8 cellular contexts compared by ENCODE assay signal in the genomic region with DNA sequence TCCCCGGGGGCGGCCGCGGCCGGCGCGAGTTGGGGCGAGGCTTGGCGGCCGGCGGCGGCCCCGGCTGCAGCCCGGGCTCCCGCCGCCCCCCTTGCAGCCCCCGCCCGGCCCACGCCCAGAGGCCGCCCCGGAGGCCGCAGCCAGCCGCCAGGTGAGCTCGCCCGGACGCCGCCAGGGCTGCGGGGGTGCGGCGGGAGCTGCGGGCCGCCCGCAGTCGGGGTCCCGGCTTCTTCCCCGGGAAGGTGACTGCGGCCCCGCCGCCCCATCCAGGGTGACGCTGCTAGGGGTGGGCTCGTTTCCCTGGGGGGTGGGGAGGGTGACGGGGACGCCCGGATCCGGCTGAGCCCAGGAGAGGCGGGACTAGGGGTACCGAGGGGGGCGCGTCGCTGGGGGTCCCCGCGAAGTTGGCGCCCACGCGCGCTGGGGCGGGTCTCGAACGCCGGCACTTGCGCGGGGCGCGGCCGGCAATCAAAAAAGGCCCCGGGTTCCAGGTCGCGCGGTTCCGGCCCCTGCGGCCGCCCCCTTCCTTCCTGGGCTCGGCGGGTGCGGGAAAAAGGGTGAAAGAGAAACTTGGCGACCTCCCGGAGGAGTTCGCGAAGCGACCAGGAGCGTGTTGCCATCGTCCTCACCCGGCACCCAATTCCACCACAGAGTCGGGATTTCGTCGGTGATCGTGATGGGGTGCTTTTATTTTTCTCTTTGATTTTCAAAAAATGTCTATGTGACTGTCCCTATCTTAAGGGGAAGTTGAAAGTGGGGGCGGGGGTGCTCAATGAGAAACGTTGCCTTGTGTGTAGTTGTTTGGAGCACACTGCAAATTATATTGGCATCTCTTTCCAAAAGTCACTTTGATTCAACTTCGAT. TPM values are rescaled to one million over a fixed set of nuclear protein-coding genes. Genes with fewer than 3 reads are reported as not detected.
A peak's percentile ranks its signal among the peaks of the same experiment; 100 is the strongest.
DNase-seq lines count a peak whose midpoint lies in the region; ATAC-seq and TF ChIP-seq lines count a peak whose summit lies in the region.

No MANE protein-coding gene starts in this region.

- ATAC-seq in GM19452 (IDR thresholded peaks at IDR 0.05; ENCODE audit: unreplicated experiment): peak; percentile 41
- peak; percentile 25 for ATAC-seq in HG03558 (IDR thresholded peaks at IDR 0.05; ENCODE audit: extremely low read depth, unreplicated experiment)
- ATAC-seq in central memory CD8-positive, alpha-beta T cell (replicated peaks; ENCODE audit: extremely low read depth, poor library complexity, severe bottlenecking): peak; percentile 33
- peak; percentile 73 for ATAC-seq in left lung

- peaks cover 47 to 74% (median 57%) of the 10 kb centered on the region in 4 donors for H3K4me1 Mint-ChIP-seq in CD4-positive, alpha-beta memory T cell
- peaks cover 54% of the 10 kb centered on the region for H3K4me1 Mint-ChIP-seq in central memory CD8-positive, alpha-beta T cell

- intact Hi-C loops in CD4-positive, alpha-beta memory T cell (cut with micrococcal nuclease): loop anchor here (5.0 to 10.0 kb wide), 2 partner anchors 113 to 161 kb away; a partner anchor contains a TSS
- intact Hi-C loops in left lung (cut with DNase I): no loop called here

- H3K4me1 ChIP-seq in CD4-positive, alpha-beta memory T cell (ENCODE audit: insufficient read depth, low read length): peaks cover 45% of the 10 kb centered on the region
- H3K4me1 ChIP-seq in left lung: peaks cover 6 to 25% of the 10 kb centered on the region in 2 donors

- POLR2A ChIA-PET in CD4-positive, alpha-beta memory T cell (lab: Charles Lee; ENCODE audit: partially characterized antibody): interaction anchor here (0.6 to 3.7 kb wide), 10 partner anchors 11 to 157 kb away, joined by 3 to 28 read pairs (median 3); a partner anchor contains a TSS

- CTCF ChIA-PET in CD4-positive, alpha-beta memory T cell (lab: Charles Lee; ENCODE audit: partially characterized antibody): no interaction called here

- peak overlapping the region; percentile 71 for H3K27ac ChIP-seq in CD4-positive, alpha-beta memory T cell (ENCODE audit: low read depth, low read length)
- H3K27ac ChIP-seq in left lung: peak overlapping the region; percentile 85 to 96

- TF ChIP-seq CTCF in WI38 (IDR thresholded peaks at IDR 0.05; ENCODE audit: low read depth, low read length): no peak
- no peak for TF ChIP-seq CTCF in left lung (IDR thresholded peaks at IDR 0.05)

- H3K4me3 ChIP-seq in CD4-positive, alpha-beta memory T cell (ENCODE audit: low read length in 2 of 2): peak overlapping the region; percentile 56 to 68
- H3K4me3 ChIP-seq in WI38 (ENCODE audit: low read depth, low read length) (peak overlapping the region; percentile 83), left lung (peak overlapping the region; percentile 80 to 96)

- peak overlapping the region; percentile 83 to 94 (median 92) for H3K27ac Mint-ChIP-seq in CD4-positive, alpha-beta memory T cell
- peak overlapping the region; percentile 91 for H3K27ac Mint-ChIP-seq in central memory CD8-positive, alpha-beta T cell (ENCODE audit: low read depth)

- peak overlapping the region; percentile 85 to 97 (median 94) for H3K4me3 Mint-ChIP-seq in CD4-positive, alpha-beta memory T cell
- H3K4me3 Mint-ChIP-seq in central memory CD8-positive, alpha-beta T cell: peak overlapping the region; percentile 90

- H3K9me3 ChIP-seq in CD4-positive, alpha-beta memory T cell (ENCODE audit: control insufficient read depth in 1 of 2, low read length in 2 of 2): no peaks in the 10 kb centered on the region
- no peaks in the 10 kb centered on the region for H3K9me3 ChIP-seq in left lung

- H3K36me3 Mint-ChIP-seq in CD4-positive, alpha-beta memory T cell: peaks cover 3 to 24% of the 10 kb centered on the region in 2 donors
- peaks cover 24% of the 10 kb centered on the region for H3K36me3 Mint-ChIP-seq in central memory CD8-positive, alpha-beta T cell (ENCODE audit: insufficient read depth)

- H3K27me3 Mint-ChIP-seq in CD4-positive, alpha-beta memory T cell: no peaks in the 10 kb centered on the region
- no peaks in the 10 kb centered on the region for H3K27me3 Mint-ChIP-seq in central memory CD8-positive, alpha-beta T cell

- H3K27me3 ChIP-seq in CD4-positive, alpha-beta memory T cell (ENCODE audit: insufficient read depth, low read length): no peaks in the 10 kb centered on the region
- no peaks in the 10 kb centered on the region for H3K27me3 ChIP-seq in left lung

- peak; percentile 24 to 58 (median 36) for DNase-seq in CD4-positive, alpha-beta memory T cell
- peak in 1 of 2 donors; percentile 20 for DNase-seq in central memory CD8-positive, alpha-beta T cell (ENCODE audit: low spot score in 2 of 2)
- DNase-seq in left lung: peak; percentile 48 to 88
- DNase-seq in stimulated activated CD4-positive, alpha-beta T cell treated with anti-CD3 and anti-CD28 coated beads, Interleukin-2, amount 100 ng/mL, for 48 hours: peak; percentile 19 to 36
- DNase-seq in NCI-H446 (lab: John Stamatoyannopoulos, UW): no peak

- H3K36me3 ChIP-seq in CD4-positive, alpha-beta memory T cell (ENCODE audit: insufficient read depth, low read length): no peaks in the 10 kb centered on the region
- no peaks in the 10 kb centered on the region for H3K36me3 ChIP-seq in left lung

- H3K9me3 Mint-ChIP-seq in CD4-positive, alpha-beta memory T cell: no peaks in the 10 kb centered on the region
- H3K9me3 Mint-ChIP-seq in central memory CD8-positive, alpha-beta T cell: no peaks in the 10 kb centered on the region

RNA-seq across cellular contexts. Expression of a gene that starts 0.6 kb away (rescaled TPM):
- 100 to 1,000 TPM; 153 to 160 TPM for total RNA-seq in CD4-positive, alpha-beta memory T cell
- polyA plus RNA-seq in CD4-positive, alpha-beta memory T cell: 10 to 100 TPM; 13.4 to 25.1 TPM
- total RNA-seq in left lung: 10 to 100 TPM; 23.4 to 32.5 TPM

RNA-seq across cellular contexts. Expression of a gene that starts 0.6 kb away (rescaled TPM):
- total RNA-seq in CD4-positive, alpha-beta memory T cell: 10 to 100 TPM; 40.2 TPM
- 100 to 1,000 TPM in 1 of 2 donors, 10 to 100 TPM in 1; 85.5 to 142 TPM for polyA plus RNA-seq in CD4-positive, alpha-beta memory T cell
- 10 to 100 TPM; 46.7 to 52.5 TPM for total RNA-seq in left lung

RNA-seq across cellular contexts. Expression of a gene that starts 45.1 kb away (rescaled TPM):
- not detected for total RNA-seq in CD4-positive, alpha-beta memory T cell
- polyA plus RNA-seq in CD4-positive, alpha-beta memory T cell: not detected
- not detected for total RNA-seq in left lung

RNA-seq across cellular contexts. Expression of a gene that starts 47.9 kb away (rescaled TPM):
- total RNA-seq in CD4-positive, alpha-beta memory T cell: not detected
- not detected for polyA plus RNA-seq in CD4-positive, alpha-beta memory T cell
- total RNA-seq in left lung: not detected

Comparison
In these comparisons a context has a peak if more than half of its experiments do, and no peak if none do; other contexts are left out.
1. DNase-seq: peak in CD4-positive, alpha-beta memory T cell (5 of 5), left lung (2 of 2) and stimulated activated CD4-positive, alpha-beta T cell treated with anti-CD3 and anti-CD28 coated beads, Interleukin-2, amount 100 ng/mL, for 48 hours (2 of 2); none in NCI-H446 (0 of 2).
2. RNA of a gene that starts 0.6 kb away (total RNA-seq): 153 to 160 TPM in CD4-positive, alpha-beta memory T cell; 23.4 to 32.5 TPM in left lung; every median in the first group is over 4 times any median in the second.
3. Peak in every context shown above with its lines, with median percentiles within 50 percentile points of each other: H3K4me3 ChIP-seq and ATAC-seq.